Comparison of ENCODE assay signal across 25 cellular contexts in the genomic region with DNA sequence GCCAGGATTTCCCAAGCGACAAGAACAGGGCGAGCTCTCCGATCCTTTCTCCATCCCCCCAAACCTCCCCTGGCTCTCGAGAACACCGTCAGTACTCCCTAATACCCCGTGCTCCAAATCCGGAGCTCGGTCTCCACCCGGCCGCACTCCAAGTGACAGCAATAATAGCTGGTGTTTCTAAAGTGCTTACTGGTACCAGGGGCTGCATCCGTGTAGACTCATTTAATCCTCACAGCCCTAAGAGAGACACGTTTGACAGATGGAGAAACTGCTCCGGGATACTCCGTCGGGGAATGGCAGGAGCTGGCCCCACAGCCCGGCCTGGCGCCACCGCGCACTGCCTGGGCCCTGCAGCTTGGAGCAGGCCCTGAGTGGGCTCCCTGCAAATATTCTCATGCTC.
"Had no signal": no experiment of that assay in that cellular context is flagged by ENCODE, and none has a peak within 500 bp of the region (broad histone marks: within the 10 kb centered on the region; RNA-seq: fewer than 3 reads in every experiment).

No MANE protein-coding gene starts in this region.

- ATAC-seq: activated CD8-positive, alpha-beta T cell treated with anti-CD3 and anti-CD28 coated beads for 36 hours; activated naive CD8-positive, alpha-beta T cell treated with anti-CD3 and anti-CD28 coated beads, Interleukin-2, amount 50 U/mL, for 24 hours; activated T-cell treated with anti-CD3 and anti-CD28 coated beads, Interleukin-2, amount 50 U/mL, for 4 hours; activated T-helper 17 cell treated with anti-CD3 and anti-CD28 coated beads, Interleukin-2, amount 50 U/mL, for 72 hours; gastroesophageal sphincter; heart left ventricle; naive thymus-derived CD8-positive, alpha-beta T cell; right cardiac atrium; T-helper 17 cell had no signal

- H3K27ac ChIP-seq: gastroesophageal sphincter, heart left ventricle, thoracic aorta had no signal

- DNase-seq: activated CD4-positive, alpha-beta T cell treated with anti-CD3 and anti-CD28 coated beads, Interleukin-2, amount 50 U/mL, for 1 hour; activated CD4-positive, CD25-positive, alpha-beta regulatory T cell treated with anti-CD3 and anti-CD28 coated beads, Interleukin-2, amount 50 U/mL, for 72 hours; activated CD8-positive, alpha-beta T cell treated with anti-CD3 and anti-CD28 coated beads for 36 hours; activated gamma-delta T cell treated with Interleukin-2 at 50 U/mL for 16 hours; activated naive CD4-positive, alpha-beta T cell treated with anti-CD3 and anti-CD28 coated beads, Interleukin-2, amount 50 U/mL, for 16 hours; activated naive CD8-positive, alpha-beta T cell treated with anti-CD3 and anti-CD28 coated beads, Interleukin-2, amount 50 U/mL, for 24 hours; activated T-cell treated with anti-CD3 and anti-CD28 coated beads, Interleukin-2, amount 50 U/mL, for 4 hours; cortex of kidney; heart left ventricle; immature natural killer cell; kidney; naive thymus-derived CD8-positive, alpha-beta T cell; occipital lobe; right cardiac atrium; stimulated activated CD4-positive, alpha-beta T cell treated with anti-CD3 and anti-CD28 coated beads, Interleukin-15, amount 100 ng/mL, for 24 hours; stimulated activated CD4-positive, alpha-beta T cell treated with anti-CD3 and anti-CD28 coated beads, Interleukin-2, amount 100 ng/mL, for 24 hours; stimulated activated naive CD4-positive, alpha-beta T cell; T-helper 17 cell; T1000; trophoblast cell had no signal

- FAIRE-seq: endothelial cell of umbilical vein, kidney, urothelium cell line had no signal
